Comparison of ENCODE assay signal across 2 cellular contexts in the genomic region with DNA sequence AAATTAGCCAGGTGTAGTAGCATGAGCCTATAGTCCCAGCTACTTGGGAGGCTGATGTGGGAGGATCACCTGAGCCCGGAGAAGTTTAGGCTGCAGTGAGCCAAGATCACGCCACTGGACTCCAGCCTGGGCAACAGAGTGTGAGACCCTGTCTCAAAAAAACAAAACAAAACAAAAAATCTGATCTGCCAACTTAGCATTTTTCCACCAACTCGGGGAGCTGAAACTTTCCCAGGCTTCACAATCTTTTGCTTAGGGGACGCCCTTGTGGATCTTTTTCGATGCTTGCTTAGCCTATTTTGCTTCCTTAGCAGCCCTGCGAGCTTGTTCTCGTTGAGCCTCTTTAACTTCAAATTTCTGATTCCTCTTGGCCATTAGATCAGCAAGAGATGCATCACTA.
TF ChIP-seq lines count a peak whose summit lies in the region.

No MANE protein-coding gene starts in this region.

TF ChIP-seq in A549, 52 proteins besides CTCF, POLR2A, EP300 and RAD21:
- peak; percentile 55 for TF ChIP-seq MAFK (IDR thresholded peaks at IDR 0.05; ENCODE audit: partially characterized antibody)
- TF ChIP-seq HOXB5 (CRISPR knock-in tag; IDR thresholded peaks at IDR 0.05), result no peak
TF ChIP-seq in A549: peak in this region for 1.

TF ChIP-seq in K562, 482 proteins besides CTCF, POLR2A, EP300 and RAD21:
- peak; percentile 30; the same call in 1 of the 2 replicates for TF ChIP-seq ZNF316 (IDR thresholded peaks at IDR 0.05)
- TF ChIP-seq ZNF263 (CRISPR knock-in tag; IDR thresholded peaks at IDR 0.05; ENCODE audit: borderline replicate concordance), result no peak
- TF ChIP-seq C11orf30 (IDR thresholded peaks at IDR 0.05; ENCODE audit: low read depth), result peak; percentile 35; the same call in 1 of the 2 replicates
TF ChIP-seq in K562: peak in this region for 2.
